Comparison of ENCODE assay signal across 10 cellular contexts in the genomic region with DNA sequence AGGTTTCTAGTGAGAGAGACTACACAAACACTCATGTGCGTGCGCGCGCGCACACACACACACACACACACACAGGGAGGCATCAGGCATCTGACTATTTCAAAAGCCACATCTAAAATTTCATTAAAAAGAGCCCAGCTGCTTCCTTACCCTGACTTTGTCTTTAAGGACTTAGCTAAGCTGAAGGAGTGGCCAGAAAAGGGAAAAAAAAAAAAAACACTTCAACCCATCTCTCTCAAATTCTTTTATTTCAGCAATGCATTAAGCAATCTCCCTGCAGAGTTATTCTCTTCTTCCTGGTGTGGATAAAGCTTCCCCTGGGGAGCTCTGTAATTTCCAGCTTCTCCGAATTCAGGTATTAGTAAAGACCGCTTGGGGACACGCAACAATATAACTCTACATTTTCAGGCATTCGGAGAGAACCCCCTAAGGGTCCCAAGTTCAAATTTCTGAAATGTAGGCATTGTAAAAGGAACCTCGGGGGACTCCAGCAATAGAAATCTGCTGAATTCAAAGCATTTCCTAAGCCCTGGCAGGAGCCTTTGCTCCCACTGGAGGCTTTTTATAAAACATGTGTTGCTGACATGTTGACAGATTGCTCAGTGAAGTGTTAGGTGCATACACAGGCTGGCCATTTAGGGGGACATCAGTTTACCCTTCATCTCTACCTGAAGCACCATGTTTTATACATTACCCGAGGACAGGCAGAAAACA.
DNase-seq lines count a peak whose midpoint lies in the region; ATAC-seq and TF ChIP-seq lines count a peak whose summit lies in the region.
"Had no signal": no experiment of that assay in that cellular context is flagged by ENCODE, and none has a peak within 500 bp of the region (broad histone marks: within the 10 kb centered on the region; RNA-seq: fewer than 3 reads in every experiment).

No MANE protein-coding gene starts in this region.

- no peaks in the 10 kb centered on the region for H3K27me3 Mint-ChIP-seq in WTC11 (ENCODE audit: low read depth)

- H3K27ac ChIP-seq in left ventricle myocardium inferior (replicated peaks) (peak overlapping the region; percentile 87), foreskin keratinocyte (no peak overlapping the region)
- H3K27ac ChIP-seq: A549 had no signal

- no peaks in the 10 kb centered on the region for H3K9me3 Mint-ChIP-seq in WTC11

- CTCF ChIA-PET in WTC11 (lab: Charles Lee): interaction anchor here (0.6 to 1.5 kb wide), 2 partner anchors 26 to 841 kb away, joined by 3 to 5 read pairs; no protein-coding TSS in a partner anchor

- no peaks in the 10 kb centered on the region for H3K9me3 ChIP-seq in left ventricle myocardium inferior (replicated peaks)
- H3K9me3 ChIP-seq: A549 had no signal

- H3K4me3 ChIP-seq in left ventricle myocardium inferior: peak overlapping the region; percentile 46
- H3K4me3 ChIP-seq: A549 had no signal

- H3K27me3 ChIP-seq in left ventricle myocardium inferior (ENCODE audit: low read depth) (no peaks in the 10 kb centered on the region), foreskin keratinocyte (peaks cover 13% of the 10 kb centered on the region)

- ATAC-seq in WTC11: 0 out of 2 replicates have a peak, but pooled peaks have one; percentile 12
- ATAC-seq in foreskin keratinocyte: no peak
- ATAC-seq: A549 had no signal

- POLR2A ChIA-PET in WTC11 (lab: Charles Lee): no interaction called here

- H3K4me1 Mint-ChIP-seq in WTC11: peaks cover 17% of the 10 kb centered on the region

- H3K27ac Mint-ChIP-seq in WTC11: no peak overlapping the region

- TF ChIP-seq CTCF in WTC11 (IDR thresholded peaks at IDR 0.05): no peak
- no peak for TF ChIP-seq CTCF in left ventricle myocardium inferior (IDR thresholded peaks at IDR 0.05; ENCODE audit: borderline replicate concordance)
- TF ChIP-seq CTCF in foreskin keratinocyte (conservative IDR thresholded peaks at IDR 0.05): no peak

- peaks cover 92% of the 10 kb centered on the region for H3K4me1 ChIP-seq in left ventricle myocardium inferior
- H3K4me1 ChIP-seq in foreskin keratinocyte: no peaks in the 10 kb centered on the region
- H3K4me1 ChIP-seq: A549 had no signal

- H3K4me3 Mint-ChIP-seq in WTC11: no peak overlapping the region

- no peaks in the 10 kb centered on the region for H3K36me3 ChIP-seq in left ventricle myocardium inferior

- no peaks in the 10 kb centered on the region for H3K36me3 Mint-ChIP-seq in WTC11

- intact Hi-C loops in left ventricle myocardium inferior (cut with micrococcal nuclease): loop anchor here (5.0 to 10.0 kb wide), 2 partner anchors 43 to 60 kb away; no protein-coding TSS in a partner anchor

- DNase-seq in DMS53 (lab: John Stamatoyannopoulos, UW) (peak; percentile 6), DMS53 treated with DMSO at 0.1 percent for 48 hours (lab: John Stamatoyannopoulos, UW; ENCODE audit: unreplicated experiment) (no peak), WTC11 (ENCODE audit: low spot score) (no peak), left ventricle myocardium inferior (no peak), stromal cell of bone marrow (ENCODE audit: low read depth) (peak; percentile 58), NCI-H2196 (lab: John Stamatoyannopoulos, UW; ENCODE audit: unreplicated experiment) (no peak), AG08396 (ENCODE audit: low spot score) (no peak), foreskin keratinocyte (no peak)
- DNase-seq: cortex of kidney had no signal

TF ChIP-seq in WTC11, 78 proteins besides CTCF, POLR2A, EP300 and RAD21:
- TF ChIP-seq JAZF1 (CRISPR knock-in tag; IDR thresholded peaks at IDR 0.05): no peak
- peak; percentile 75 for TF ChIP-seq ZNF423 (CRISPR knock-in tag; IDR thresholded peaks at IDR 0.05)
TF ChIP-seq in WTC11: peak in this region for 1.

Comparison
In these comparisons a context has a peak if more than half of its experiments do, and no peak if none do; other contexts are left out.
1. DNase-seq: peak in DMS53 (single experiment) and stromal cell of bone marrow (single experiment); none in DMS53 treated with DMSO at 0.1 percent for 48 hours (single experiment), WTC11 (single experiment), left ventricle myocardium inferior (single experiment), NCI-H2196 (single experiment), AG08396 (single experiment) and foreskin keratinocyte (0 of 2).